13 cellular contexts compared by ENCODE assay signal in the genomic region with DNA sequence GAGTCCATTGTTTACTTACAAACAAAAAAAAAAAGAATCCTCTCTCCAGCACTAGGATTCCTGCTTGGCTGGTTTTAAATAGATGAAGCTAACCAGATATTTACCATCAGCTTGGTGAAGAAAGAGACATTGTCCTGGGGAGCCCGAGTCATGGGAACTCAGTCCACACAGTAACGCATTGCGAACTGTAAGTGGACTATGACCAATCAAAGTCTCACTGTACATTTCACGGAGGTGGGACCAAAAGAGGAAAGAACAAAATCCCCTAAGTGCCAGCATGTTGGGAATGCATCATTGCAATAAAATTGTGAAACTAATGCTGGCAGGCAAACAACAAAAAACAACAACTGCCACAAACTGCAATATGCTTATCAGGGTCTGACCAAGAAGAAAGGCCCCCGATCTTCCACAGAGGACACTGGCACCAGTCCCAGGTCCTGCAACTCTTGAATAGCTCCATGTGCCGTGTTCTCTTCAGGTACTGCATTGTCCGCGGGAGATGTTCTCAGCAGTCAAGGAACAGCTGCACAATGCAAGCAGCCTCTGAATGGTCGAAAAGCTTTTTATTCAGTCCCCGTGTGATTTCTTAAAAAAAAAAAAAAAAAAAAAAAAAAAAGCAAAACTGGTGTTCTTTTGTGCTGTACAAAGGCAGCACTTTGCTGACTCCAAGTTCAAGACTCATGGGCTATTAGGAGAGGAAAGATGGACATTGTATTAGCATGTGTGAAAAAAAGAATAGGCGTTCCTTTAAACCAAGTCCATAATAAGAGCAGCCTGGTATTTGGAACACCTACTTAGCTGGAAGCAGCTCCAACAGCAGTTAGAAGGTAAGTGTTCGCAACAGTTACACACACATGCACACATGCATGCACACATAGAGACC. TPM values are rescaled to one million over a fixed set of nuclear protein-coding genes. Genes with fewer than 3 reads are reported as not detected.
DNase-seq lines count a peak whose midpoint lies in the region; TF ChIP-seq lines count a peak whose summit lies in the region.
"Had no signal": no experiment of that assay in that cellular context is flagged by ENCODE, and none has a peak within 500 bp of the region (broad histone marks: within the 10 kb centered on the region; RNA-seq: fewer than 3 reads in every experiment).

No MANE protein-coding gene starts in this region.

- no peak overlapping the region for H3K4me2 ChIP-seq in neuronal stem cell (ENCODE audit: insufficient read depth, low read length, poor library complexity, severe bottlenecking)

- TF ChIP-seq CTCF in Peyer's patch (IDR thresholded peaks at IDR 0.05), result peak in 1 of 6 experiments; percentile 5

- H2AK5ac ChIP-seq in neuronal stem cell (ENCODE audit: low read depth, low read length), result no peak overlapping the region

- no peak overlapping the region for H4K91ac ChIP-seq in neuronal stem cell (ENCODE audit: low read depth, low read length, poor library complexity)

- no peak overlapping the region for H3K14ac ChIP-seq in neuronal stem cell (ENCODE audit: low read length)

- no peak overlapping the region for H2BK5ac ChIP-seq in neuronal stem cell (ENCODE audit: low read length)

- DNase-seq in COLO829 (ENCODE audit: low spot score) (peak; percentile 72), Peyer's patch (peak in 2 of 3 donors; percentile 56 to 70), globus pallidus (ENCODE audit: low spot score) (peak; percentile 85), neuronal stem cell (ENCODE audit: low spot score) (no peak), SIG-M5 (lab: John Stamatoyannopoulos, UW) (no peak), NCI-H1105 treated with DMSO at 0.1 percent for 48 hours (lab: John Stamatoyannopoulos, UW) (no peak)
- DNase-seq in activated CD4-positive, CD25-positive, alpha-beta regulatory T cell (lab: John Stamatoyannopoulos, UW), result no peak
- no peak for DNase-seq in NK-92 treated with Interleukin-12 subunit alpha and Interleukin-12 subunit beta, amount 100 ng/mL, for 24 hours (lab: John Stamatoyannopoulos, UW)
- DNase-seq: activated CD4-positive, alpha-beta memory T cell treated with anti-CD3 and anti-CD28 coated beads, Interleukin-2, amount 10 ng/mL, durations not matched to agents 7 days and 5 days; naive B cell; NCI-H2171 had no signal

- no peak overlapping the region for H2BK12ac ChIP-seq in neuronal stem cell (ENCODE audit: low read length)

- peak overlapping the region in 2 of 4 donors; percentile 28 to 44 for H3K4me3 ChIP-seq in Peyer's patch
- H3K4me3 ChIP-seq in neuronal stem cell (ENCODE audit: low read length in 2 of 2), result no peak overlapping the region
- H3K4me3 ChIP-seq: SK-N-MC had no signal

- H3K4me1 ChIP-seq in Peyer's patch, result peaks cover 0 to 20% (median 2%) of the 10 kb centered on the region in 4 donors
- peaks cover 12 to 22% of the 10 kb centered on the region in 2 donors for H3K4me1 ChIP-seq in neuronal stem cell (ENCODE audit: control insufficient read depth in 2 of 2, insufficient read depth in 1 of 2, low read depth in 1 of 2, low read length in 2 of 2)

- no peak overlapping the region for H3K23ac ChIP-seq in neuronal stem cell (ENCODE audit: low read depth, low read length, poor library complexity)

- H3K36me3 ChIP-seq in Peyer's patch (no peaks in the 10 kb centered on the region), neuronal stem cell (replicated peaks in 1 of 2; ENCODE audit: control insufficient read depth in 2 of 2, insufficient read depth in 2 of 2, low read length in 2 of 2) (no peaks in the 10 kb centered on the region)

- H3K27ac ChIP-seq in Peyer's patch (peak overlapping the region in 3 of 4 donors; percentile 52 to 69 (median 57)), neuronal stem cell (replicated peaks; ENCODE audit: low read length) (peak overlapping the region; percentile 46)
- H3K27ac ChIP-seq: SK-N-MC had no signal

- no peak overlapping the region for H3K4ac ChIP-seq in neuronal stem cell (ENCODE audit: low read length)

- no peak overlapping the region for H2AFZ ChIP-seq in neuronal stem cell (ENCODE audit: low read length)

- no peak overlapping the region for H3K18ac ChIP-seq in neuronal stem cell (ENCODE audit: low read length)

- no peaks in the 10 kb centered on the region for H3K79me1 ChIP-seq in neuronal stem cell (ENCODE audit: low read depth, low read length)

- no CpG with 5 or more reads among the region's 12 CpGs for WGBS in neuronal stem cell (ENCODE audit: extremely low coverage in 2 of 2, insufficient read length in 2 of 2, insufficient replicate concordance in 1 of 2), 2 donors

- H3K9me3 ChIP-seq in Peyer's patch, result no peaks in the 10 kb centered on the region
- H3K9me3 ChIP-seq in neuronal stem cell (replicated peaks in 1 of 2; ENCODE audit: control insufficient read depth in 2 of 2, insufficient read depth in 1 of 2, low read depth in 1 of 2, low read length in 2 of 2), result peaks cover 0 to 4% of the 10 kb centered on the region in 2 donors

- H2BK15ac ChIP-seq in neuronal stem cell (ENCODE audit: low read length), result no peak overlapping the region

- H3K9ac ChIP-seq in neuronal stem cell (ENCODE audit: low read depth, low read length, poor library complexity), result no peak overlapping the region

- H3K27me3 ChIP-seq in Peyer's patch (no peaks in the 10 kb centered on the region), neuronal stem cell (ENCODE audit: control insufficient read depth in 3 of 3, insufficient read depth in 3 of 3, low read depth in 1 of 3, low read length in 3 of 3) (no peaks in the 10 kb centered on the region)

- no peak overlapping the region for H2BK120ac ChIP-seq in neuronal stem cell (ENCODE audit: low read depth, low read length)

- TF ChIP-seq POLR2A in Peyer's patch (IDR thresholded peaks at IDR 0.05), result no peak

- no peak overlapping the region for H4K8ac ChIP-seq in neuronal stem cell (ENCODE audit: low read depth, low read length)

RNA-seq across cellular contexts. Expression of a gene that starts 38.1 kb away (rescaled TPM):
- 100 to 1,000 TPM in 3 of 4 donors, 10 to 100 TPM in 1; 37.1 to 121 (median 111) TPM for total RNA-seq in Peyer's patch
- 42.9 TPM for polyA plus RNA-seq in neuronal stem cell (2013, experiment 1 of 2)
- 45.0 TPM for polyA plus RNA-seq in neuronal stem cell (2013, experiment 2 of 2)
- total RNA-seq: activated T-helper 2 cell treated with anti-CD3 and anti-CD28 coated beads, Interferon-gamma antibody, Interleukin-2, Interleukin-4, amounts not matched to agents 10 μg/mL and 5 μg/mL and 100 μg/mL, durations not matched to agents 14 hours and 24 hours and 36 hours had no signal

Comparison
In these comparisons a context has a peak if more than half of its experiments do, and no peak if none do; other contexts are left out.
1. DNase-seq: peak in COLO829 (single experiment), Peyer's patch (2 of 3) and globus pallidus (single experiment); none in neuronal stem cell (single experiment), activated CD4-positive, CD25-positive, alpha-beta regulatory T cell (0 of 4), SIG-M5 (single experiment), NK-92 treated with Interleukin-12 subunit alpha and Interleukin-12 subunit beta, amount 100 ng/mL, for 24 hours (single experiment) and NCI-H1105 treated with DMSO at 0.1 percent for 48 hours (single experiment).